22 cellular contexts compared by ENCODE assay signal in the genomic region with DNA sequence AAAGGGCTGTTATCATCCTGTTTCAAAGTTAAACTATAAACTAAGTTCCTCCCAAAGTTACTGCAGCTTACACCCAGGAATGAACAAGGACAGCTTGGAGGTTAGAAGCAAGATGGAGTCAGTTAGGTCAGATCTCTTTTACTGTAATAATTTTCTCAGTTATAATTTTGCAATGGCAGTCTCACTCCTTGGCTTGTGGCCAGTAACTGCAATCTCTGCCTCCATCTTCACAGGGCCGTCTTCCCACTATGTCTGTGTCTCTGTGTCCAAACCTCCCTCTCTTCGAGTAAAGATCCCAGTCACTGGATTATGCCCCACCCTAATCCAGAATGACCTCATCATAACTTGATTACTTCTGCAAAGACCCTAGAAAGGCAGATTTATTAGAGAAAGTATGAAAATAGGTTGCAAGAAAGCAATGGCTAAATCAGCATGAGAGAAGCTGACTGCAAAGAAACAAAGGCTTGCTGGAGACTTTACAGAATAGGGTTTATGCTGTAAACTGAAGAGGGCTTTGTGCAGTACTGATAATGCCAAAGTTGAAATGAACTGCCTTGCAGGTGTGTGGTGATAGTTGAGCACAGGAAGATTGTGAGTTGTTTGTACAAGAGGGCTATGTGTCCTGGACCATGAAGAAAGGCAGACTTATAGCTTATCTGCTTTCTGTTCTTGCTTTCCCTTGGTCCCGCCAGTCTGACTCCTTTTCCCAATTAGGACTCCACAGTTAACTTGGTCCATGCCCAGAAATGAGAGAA. TPM values are rescaled to one million over a fixed set of nuclear protein-coding genes. Genes with fewer than 3 reads are reported as not detected.
"Had no signal": no experiment of that assay in that cellular context is flagged by ENCODE, and none has a peak within 500 bp of the region (broad histone marks: within the 10 kb centered on the region; RNA-seq: fewer than 3 reads in every experiment).

No MANE protein-coding gene starts in this region.

- DNase-seq: IMR-90, MV-4-11, NCI-H1048, NCI-H1105, NCI-H1417, NCI-H1436 treated with DMSO at 0.1 percent for 48 hours, NCI-H1694, NCI-H187 treated with DMSO at 0.1 percent for 48 hours, NCI-H2029 treated with DMSO at 0.1 percent for 48 hours, NCI-H226, NCI-H510A, NCI-H524 treated with DMSO at 0.1 percent for 48 hours, NCI-H69, NCI-H774, Right ventricle myocardium superior, RPMI8226, SIG-M5 had no signal

- H3K27ac ChIP-seq: SJSA1, SK-N-MC had no signal

RNA-seq across cellular contexts. Expression of a gene that starts 28.4 kb away (rescaled TPM):
- total RNA-seq: HT-29, IMR-90, LHCN-M2, MCF 10A, Right ventricle myocardium superior, SJSA1 had no signal

RNA-seq across cellular contexts. Expression of a gene that starts 38.5 kb away (rescaled TPM):
- total RNA-seq: HT-29, IMR-90, LHCN-M2, MCF 10A, Right ventricle myocardium superior, SJSA1 had no signal
